ENCODE assay signal across 8 cellular contexts in genomic region chr1:37808369-37809319, GRCh38. TPM values are rescaled to one million over a fixed set of nuclear protein-coding genes. Genes with fewer than 3 reads are reported as not detected.
A peak's percentile ranks its signal among the peaks of the same experiment; 100 is the strongest.
DNase-seq lines count a peak whose midpoint lies in the region; ATAC-seq and TF ChIP-seq lines count a peak whose summit lies in the region.

No MANE protein-coding gene starts in this region.

- H3K4me3 ChIP-seq in ACC112 (ENCODE audit: low read depth, low read length) (peak overlapping the region; percentile 98), GM06990 (replicated peaks; ENCODE audit: low read depth, low read length) (peak overlapping the region; percentile 91), ectodermal cell (ENCODE audit: insufficient read depth, low read depth, low read length) (peak overlapping the region; percentile 96), right lobe of liver (peak overlapping the region; percentile 87 to 95 (median 92))

- peaks cover 24% of the 10 kb centered on the region for H3K4me1 ChIP-seq in ACC112 (ENCODE audit: control insufficient read depth, insufficient read depth, low read length, unreplicated experiment)
- peaks cover 7% of the 10 kb centered on the region for H3K4me1 ChIP-seq in ectodermal cell (ENCODE audit: control insufficient read depth, insufficient read depth, low read length)
- peaks cover 0 to 20% (median 7%) of the 10 kb centered on the region in 4 donors for H3K4me1 ChIP-seq in right lobe of liver

- TF ChIP-seq CTCF in GM06990 (IDR thresholded peaks at IDR 0.05; ENCODE audit: insufficient read depth, low read length, poor library complexity, severe bottlenecking) (peak; percentile 2), right lobe of liver (IDR thresholded peaks at IDR 0.05) (no peak)

- ATAC-seq in HG02610 (IDR thresholded peaks at IDR 0.05; ENCODE audit: unreplicated experiment) (peak; percentile 27), right lobe of liver (peak; percentile 67 to 79 (median 78))
- ATAC-seq in stimulated activated naive B cell treated with anti-CD40 and anti-IgM and Interleukin-4, amounts not matched to agents 10 μg/mL and 1 μg/mL and 100 μg/mL, for 72 hours (replicated peaks), result peak; percentile 63 to 64

- H3K36me3 ChIP-seq in ACC112 (ENCODE audit: insufficient read depth, low read length) (peaks cover 14% of the 10 kb centered on the region), GM06990 (ENCODE audit: control insufficient read depth, insufficient read depth, low read length) (peaks cover 19% of the 10 kb centered on the region), ectodermal cell (ENCODE audit: control insufficient read depth, insufficient read depth, low read length) (peaks cover 26% of the 10 kb centered on the region), right lobe of liver (peaks cover 10 to 32% (median 21%) of the 10 kb centered on the region in 4 donors)

- peaks cover 29 to 47% of the 10 kb centered on the region in 2 donors for H3K36me3 Mint-ChIP-seq in stimulated activated naive B cell treated with anti-CD40 and anti-IgM and Interleukin-4, amounts not matched to agents 10 μg/mL and 1 μg/mL and 100 μg/mL, for 72 hours

- peaks cover 28% of the 10 kb centered on the region for H3K79me2 ChIP-seq in ACC112 (ENCODE audit: control insufficient read depth, insufficient read depth, low read length, unreplicated experiment)

- peak overlapping the region; percentile 59 for H3K27ac ChIP-seq in ACC112 (ENCODE audit: low read depth, low read length)
- peak overlapping the region; percentile 77 for H3K27ac ChIP-seq in ectodermal cell (ENCODE audit: insufficient read depth, low read depth, low read length, poor library complexity, severe bottlenecking)
- H3K27ac ChIP-seq in right lobe of liver, result peak overlapping the region; percentile 75 to 90 (median 87)

- H3K27ac Mint-ChIP-seq in stimulated activated naive B cell treated with anti-CD40 and anti-IgM and Interleukin-4, amounts not matched to agents 10 μg/mL and 1 μg/mL and 100 μg/mL, for 72 hours, result peak overlapping the region; percentile 96

- peaks cover 25 to 67% of the 10 kb centered on the region in 2 donors for H3K4me1 Mint-ChIP-seq in stimulated activated naive B cell treated with anti-CD40 and anti-IgM and Interleukin-4, amounts not matched to agents 10 μg/mL and 1 μg/mL and 100 μg/mL, for 72 hours

- no peaks in the 10 kb centered on the region for H3K27me3 Mint-ChIP-seq in stimulated activated naive B cell treated with anti-CD40 and anti-IgM and Interleukin-4, amounts not matched to agents 10 μg/mL and 1 μg/mL and 100 μg/mL, for 72 hours

- H3K9me3 Mint-ChIP-seq in stimulated activated naive B cell treated with anti-CD40 and anti-IgM and Interleukin-4, amounts not matched to agents 10 μg/mL and 1 μg/mL and 100 μg/mL, for 72 hours, result no peaks in the 10 kb centered on the region

- intact Hi-C loops in right lobe of liver (cut with DNase I), result no loop called here

- TF ChIP-seq POLR2A in right lobe of liver (IDR thresholded peaks at IDR 0.05), result peak; percentile 34

- DNase-seq in GM06990 (ENCODE audit: extremely low read depth, insufficient read length) (peak; percentile 15), NCI-H1092 (lab: John Stamatoyannopoulos, UW) (peak; percentile 81), UCSD-AML1 (lab: John Stamatoyannopoulos, UW; ENCODE audit: unreplicated experiment) (peak; percentile 83), right lobe of liver (peak; percentile 82 to 94 (median 90))
- no peak for DNase-seq in stimulated activated naive B cell treated with anti-CD40 and anti-IgM and Interleukin-4, amounts not matched to agents 10 μg/mL and 1 μg/mL and 100 μg/mL, for 72 hours

- H2AFZ ChIP-seq in ACC112 (ENCODE audit: low read length, unreplicated experiment), result peak overlapping the region; percentile 52

- H3K27me3 ChIP-seq in ACC112 (ENCODE audit: insufficient read depth, low read length) (no peaks in the 10 kb centered on the region), GM06990 (replicated peaks; ENCODE audit: control insufficient read depth, insufficient read depth, low read length) (no peaks in the 10 kb centered on the region), ectodermal cell (ENCODE audit: control insufficient read depth, insufficient read depth, low read length, poor library complexity, severe bottlenecking) (no peaks in the 10 kb centered on the region), right lobe of liver (no peaks in the 10 kb centered on the region)

- peak overlapping the region; percentile 92 to 94 for H3K4me3 Mint-ChIP-seq in stimulated activated naive B cell treated with anti-CD40 and anti-IgM and Interleukin-4, amounts not matched to agents 10 μg/mL and 1 μg/mL and 100 μg/mL, for 72 hours

- no peaks in the 10 kb centered on the region for H3K9me3 ChIP-seq in ectodermal cell (ENCODE audit: control insufficient read depth, low read length)
- no peaks in the 10 kb centered on the region for H3K9me3 ChIP-seq in right lobe of liver

- 1% methylated on average over 54 of the region's 54 CpGs for WGBS in ectodermal cell, 2 experiments
- 4% methylated on average over 21 of the region's 54 CpGs for WGBS in right lobe of liver (ENCODE audit: insufficient coverage, low coverage, low lambda C conversion rate, missing lambda C conversion rate)

RNA-seq across cellular contexts. Expression of gene YRDC, which starts 0.6 kb away (rescaled TPM):
- 16.4 TPM for polyA plus RNA-seq in ectodermal cell (2013, experiment 1 of 4)
- 18.6 TPM for polyA plus RNA-seq in ectodermal cell (2013, experiment 2 of 4)
- 16.0 TPM for polyA plus RNA-seq in ectodermal cell (2013, experiment 3 of 4)
- polyA plus RNA-seq in ectodermal cell (2013, experiment 4 of 4), result 16.0 TPM
- total RNA-seq in right lobe of liver, result 10 to 100 TPM in 2 of 6 experiments, 1 to 10 TPM in 4; 4.4 to 18.3 (median 6.4) TPM

RNA-seq across cellular contexts. Expression of gene C1orf122, which starts 1.1 kb away (rescaled TPM):
- polyA plus RNA-seq in ectodermal cell (2013, experiment 1 of 4), result 35.7 TPM
- 36.8 TPM for polyA plus RNA-seq in ectodermal cell (2013, experiment 2 of 4)
- 40.7 TPM for polyA plus RNA-seq in ectodermal cell (2013, experiment 3 of 4)
- polyA plus RNA-seq in ectodermal cell (2013, experiment 4 of 4), result 37.2 TPM
- total RNA-seq in right lobe of liver, result 10 to 100 TPM; 23.0 to 61.7 (median 27.9) TPM

RNA-seq across cellular contexts. Expression of gene MANEAL, which starts 15.0 kb away (rescaled TPM):
- 1.1 TPM for polyA plus RNA-seq in ectodermal cell (2013, experiment 1 of 4)
- polyA plus RNA-seq in ectodermal cell (2013, experiment 2 of 4), result 0.85 TPM
- 0.91 TPM for polyA plus RNA-seq in ectodermal cell (2013, experiment 3 of 4)
- 1.1 TPM for polyA plus RNA-seq in ectodermal cell (2013, experiment 4 of 4)
- 1 to 10 TPM; 3.2 to 9.4 (median 5.4) TPM for total RNA-seq in right lobe of liver

RNA-seq across cellular contexts. Expression of gene EPHA10, which starts 43.7 kb away (rescaled TPM):
- polyA plus RNA-seq in ectodermal cell (2013, experiment 1 of 4), result not detected
- 0.36 TPM for polyA plus RNA-seq in ectodermal cell (2013, experiment 2 of 4)
- 0.27 TPM for polyA plus RNA-seq in ectodermal cell (2013, experiment 3 of 4)
- polyA plus RNA-seq in ectodermal cell (2013, experiment 4 of 4), result 1.4 TPM
- under 1 TPM in 2 of 6 experiments, not detected in 4; 0.07 to 0.16 TPM for total RNA-seq in right lobe of liver

RNA-seq across cellular contexts. Expression of gene MTF1, which starts 50.7 kb away (rescaled TPM):
- polyA plus RNA-seq in ectodermal cell (2013, experiment 1 of 4), result 11.6 TPM
- polyA plus RNA-seq in ectodermal cell (2013, experiment 2 of 4), result 12.0 TPM
- 6.2 TPM for polyA plus RNA-seq in ectodermal cell (2013, experiment 3 of 4)
- polyA plus RNA-seq in ectodermal cell (2013, experiment 4 of 4), result 6.9 TPM
- total RNA-seq in right lobe of liver, result 10 to 100 TPM in 1 of 6 experiments, 1 to 10 TPM in 5; 3.5 to 10.3 (median 6.1) TPM

Comparison
In these comparisons a context has a peak if more than half of its experiments do, and no peak if none do; other contexts are left out.
1. ATAC-seq: peak in every context shown above with its lines; median percentile 78 in right lobe of liver; 64 in stimulated activated naive B cell treated with anti-CD40 and anti-IgM and Interleukin-4, amounts not matched to agents 10 μg/mL and 1 μg/mL and 100 μg/mL, for 72 hours; 27 in HG02610.